In the genomic region with DNA sequence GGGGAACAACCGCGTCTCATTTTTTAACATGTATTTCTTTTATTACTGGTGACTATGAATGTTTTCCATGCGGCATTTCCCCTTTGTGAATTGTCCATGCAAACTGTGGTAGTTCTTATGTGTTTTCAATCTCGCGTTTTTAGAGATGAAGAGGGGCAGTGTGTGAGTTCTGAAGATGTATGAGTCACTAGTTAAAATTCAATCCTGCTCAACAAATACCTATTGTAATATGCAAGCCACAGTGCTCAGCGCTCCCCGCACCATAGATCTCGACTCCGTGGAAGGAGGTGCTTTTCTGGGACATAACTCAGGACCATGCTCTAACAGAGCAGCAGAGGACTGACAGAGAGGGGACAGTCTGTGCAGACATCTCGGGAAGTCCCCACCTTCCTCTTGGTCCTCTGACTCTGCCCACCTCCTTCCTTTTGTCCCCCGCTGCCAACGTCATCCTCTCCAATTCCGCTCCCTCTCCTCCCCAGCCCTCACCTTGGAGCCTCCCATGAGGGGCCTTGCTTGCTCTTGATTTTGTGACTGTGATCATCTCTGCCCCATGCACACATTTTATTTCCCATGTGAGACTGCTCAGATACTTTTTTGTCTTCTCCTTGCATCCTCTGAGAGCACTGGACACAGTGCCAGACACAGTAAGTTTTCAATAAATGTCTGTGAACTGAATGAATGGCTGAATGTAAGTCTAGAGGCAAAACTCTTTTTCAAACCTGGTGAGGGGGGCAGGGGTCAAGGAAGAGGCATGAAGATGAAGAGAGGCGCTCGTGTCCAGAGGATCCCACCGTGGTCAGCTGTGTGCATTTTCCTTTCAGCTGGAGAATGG, we compare ENCODE assay signal across 1 cellular context.
TF ChIP-seq lines count a peak whose summit lies in the region.

No MANE protein-coding gene starts in this region.

TF ChIP-seq in HepG2, 621 proteins besides CTCF, POLR2A, EP300 and RAD21 (continued from another document and continues in another):
- no peak for TF ChIP-seq ZBTB40 (IDR thresholded peaks at IDR 0.05)
- peak; percentile 53; the same call in 1 of the 2 replicates for TF ChIP-seq ZBTB40 (CRISPR knock-in tag; IDR thresholded peaks at IDR 0.05)
- no peak for TF ChIP-seq LCORL (IDR thresholded peaks at IDR 0.05)
- TF ChIP-seq LCORL (CRISPR knock-in tag; IDR thresholded peaks at IDR 0.05), result peak; percentile 85
- no peak for TF ChIP-seq PRMT3 (CRISPR knock-in tag; IDR thresholded peaks at IDR 0.05; ENCODE audit: borderline replicate concordance, low read depth)
- TF ChIP-seq, protein P1, sequence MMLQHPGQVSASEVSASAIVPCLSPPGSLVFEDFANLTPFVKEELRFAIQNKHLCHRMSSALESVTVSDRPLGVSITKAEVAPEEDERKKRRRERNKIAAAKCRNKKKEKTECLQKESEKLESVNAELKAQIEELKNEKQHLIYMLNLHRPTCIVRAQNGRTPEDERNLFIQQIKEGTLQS (CRISPR knock-in tag; IDR thresholded peaks at IDR 0.05), result peak; percentile 68; the same call in 1 of the 2 replicates
- peak; percentile 42 for TF ChIP-seq ZNF580 (CRISPR knock-in tag; IDR thresholded peaks at IDR 0.05; ENCODE audit: borderline replicate concordance, low read depth)
- TF ChIP-seq SMARCE1 (IDR thresholded peaks at IDR 0.05; ENCODE audit: borderline replicate concordance), result no peak
- TF ChIP-seq REPIN1 (CRISPR knock-in tag; IDR thresholded peaks at IDR 0.05; ENCODE audit: borderline replicate concordance, low read depth), result 0 out of 2 replicates have a peak, but pooled peaks have one; percentile 34
- no peak for TF ChIP-seq THAP9 (CRISPR knock-in tag; IDR thresholded peaks at IDR 0.05; ENCODE audit: borderline replicate concordance)
- TF ChIP-seq DNMT3B (CRISPR knock-in tag; conservative IDR thresholded peaks at IDR 0.05), result peak; percentile 57; the same call in 1 of the 2 replicates
- no peak for TF ChIP-seq ZNF44 (CRISPR knock-in tag; IDR thresholded peaks at IDR 0.05)
- TF ChIP-seq NRL (CRISPR knock-in tag; IDR thresholded peaks at IDR 0.05; ENCODE audit: borderline replicate concordance), result no peak; the same call in 1 of the 2 replicates
- TF ChIP-seq FOXC1 (CRISPR knock-in tag; IDR thresholded peaks at IDR 0.05; ENCODE audit: borderline replicate concordance), result 0 out of 2 replicates have a peak, but pooled peaks have one; percentile 50
- TF ChIP-seq, protein P2, sequence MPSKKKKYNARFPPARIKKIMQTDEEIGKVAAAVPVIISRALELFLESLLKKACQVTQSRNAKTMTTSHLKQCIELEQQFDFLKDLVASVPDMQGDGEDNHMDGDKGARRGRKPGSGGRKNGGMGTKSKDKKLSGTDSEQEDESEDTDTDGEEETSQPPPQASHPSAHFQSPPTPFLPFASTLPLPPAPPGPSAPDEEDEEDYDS (CRISPR knock-in tag; IDR thresholded peaks at IDR 0.05), result peak; percentile 97
- peak; percentile 78 for TF ChIP-seq POGZ (CRISPR knock-in tag; IDR thresholded peaks at IDR 0.05)
- 0 out of 2 replicates have a peak, but pooled peaks have one; percentile 56 for TF ChIP-seq EED (CRISPR knock-in tag; IDR thresholded peaks at IDR 0.05)
- TF ChIP-seq NR1H2 (CRISPR knock-in tag; IDR thresholded peaks at IDR 0.05; ENCODE audit: borderline replicate concordance, low read depth), result no peak
- 0 out of 2 replicates have a peak, but pooled peaks have one; percentile 53 for TF ChIP-seq MIXL1 (CRISPR knock-in tag; IDR thresholded peaks at IDR 0.05)
- TF ChIP-seq, protein P3, sequence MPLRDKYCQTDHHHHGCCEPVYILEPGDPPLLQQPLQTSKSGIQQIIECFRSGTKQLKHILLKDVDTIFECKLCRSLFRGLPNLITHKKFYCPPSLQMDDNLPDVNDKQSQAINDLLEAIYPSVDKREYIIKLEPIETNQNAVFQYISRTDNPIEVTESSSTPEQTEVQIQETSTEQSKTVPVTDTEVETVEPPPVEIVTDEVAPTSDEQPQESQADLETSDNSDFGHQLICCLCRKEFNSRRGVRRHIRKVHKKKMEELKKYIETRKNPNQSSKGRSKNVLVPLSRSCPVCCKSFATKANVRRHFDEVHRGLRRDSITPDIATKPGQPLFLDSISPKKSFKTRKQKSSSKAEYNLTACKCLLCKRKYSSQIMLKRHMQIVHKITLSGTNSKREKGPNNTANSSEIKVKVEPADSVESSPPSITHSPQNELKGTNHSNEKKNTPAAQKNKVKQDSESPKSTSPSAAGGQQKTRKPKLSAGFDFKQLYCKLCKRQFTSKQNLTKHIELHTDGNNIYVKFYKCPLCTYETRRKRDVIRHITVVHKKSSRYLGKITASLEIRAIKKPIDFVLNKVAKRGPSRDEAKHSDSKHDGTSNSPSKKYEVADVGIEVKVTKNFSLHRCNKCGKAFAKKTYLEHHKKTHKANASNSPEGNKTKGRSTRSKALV (CRISPR knock-in tag; IDR thresholded peaks at IDR 0.05), result no peak
- TF ChIP-seq ZBTB1 (CRISPR knock-in tag; IDR thresholded peaks at IDR 0.05; ENCODE audit: borderline replicate concordance), result no peak
- peak; percentile 94 for TF ChIP-seq POLR2G (IDR thresholded peaks at IDR 0.05; ENCODE audit: low read depth, low read length)
- TF ChIP-seq MED13 (CRISPR knock-in tag; IDR thresholded peaks at IDR 0.05), result no peak
- TF ChIP-seq, protein P4, sequence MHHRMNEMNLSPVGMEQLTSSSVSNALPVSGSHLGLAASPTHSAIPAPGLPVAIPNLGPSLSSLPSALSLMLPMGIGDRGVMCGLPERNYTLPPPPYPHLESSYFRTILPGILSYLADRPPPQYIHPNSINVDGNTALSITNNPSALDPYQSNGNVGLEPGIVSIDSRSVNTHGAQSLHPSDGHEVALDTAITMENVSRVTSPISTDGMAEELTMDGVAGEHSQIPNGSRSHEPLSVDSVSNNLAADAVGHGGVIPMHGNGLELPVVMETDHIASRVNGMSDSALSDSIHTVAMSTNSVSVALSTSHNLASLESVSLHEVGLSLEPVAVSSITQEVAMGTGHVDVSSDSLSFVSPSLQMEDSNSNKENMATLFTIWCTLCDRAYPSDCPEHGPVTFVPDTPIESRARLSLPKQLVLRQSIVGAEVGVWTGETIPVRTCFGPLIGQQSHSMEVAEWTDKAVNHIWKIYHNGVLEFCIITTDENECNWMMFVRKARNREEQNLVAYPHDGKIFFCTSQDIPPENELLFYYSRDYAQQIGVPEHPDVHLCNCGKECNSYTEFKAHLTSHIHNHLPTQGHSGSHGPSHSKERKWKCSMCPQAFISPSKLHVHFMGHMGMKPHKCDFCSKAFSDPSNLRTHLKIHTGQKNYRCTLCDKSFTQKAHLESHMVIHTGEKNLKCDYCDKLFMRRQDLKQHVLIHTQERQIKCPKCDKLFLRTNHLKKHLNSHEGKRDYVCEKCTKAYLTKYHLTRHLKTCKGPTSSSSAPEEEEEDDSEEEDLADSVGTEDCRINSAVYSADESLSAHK (CRISPR knock-in tag; IDR thresholded peaks at IDR 0.05; ENCODE audit: borderline replicate concordance), result no peak
- TF ChIP-seq ZNF263 (CRISPR knock-in tag; IDR thresholded peaks at IDR 0.05), result peak; percentile 62; the same call in 1 of the 2 replicates
- peak; percentile 69; the same call in 1 of the 2 replicates for TF ChIP-seq ELF4 (CRISPR knock-in tag; IDR thresholded peaks at IDR 0.05; ENCODE audit: borderline replicate concordance)
- peak; percentile 44; the same call in 1 of the 2 replicates for TF ChIP-seq DR1 (CRISPR knock-in tag; IDR thresholded peaks at IDR 0.05)
- no peak for TF ChIP-seq ARNT (IDR thresholded peaks at IDR 0.05)
- TF ChIP-seq, protein P5, sequence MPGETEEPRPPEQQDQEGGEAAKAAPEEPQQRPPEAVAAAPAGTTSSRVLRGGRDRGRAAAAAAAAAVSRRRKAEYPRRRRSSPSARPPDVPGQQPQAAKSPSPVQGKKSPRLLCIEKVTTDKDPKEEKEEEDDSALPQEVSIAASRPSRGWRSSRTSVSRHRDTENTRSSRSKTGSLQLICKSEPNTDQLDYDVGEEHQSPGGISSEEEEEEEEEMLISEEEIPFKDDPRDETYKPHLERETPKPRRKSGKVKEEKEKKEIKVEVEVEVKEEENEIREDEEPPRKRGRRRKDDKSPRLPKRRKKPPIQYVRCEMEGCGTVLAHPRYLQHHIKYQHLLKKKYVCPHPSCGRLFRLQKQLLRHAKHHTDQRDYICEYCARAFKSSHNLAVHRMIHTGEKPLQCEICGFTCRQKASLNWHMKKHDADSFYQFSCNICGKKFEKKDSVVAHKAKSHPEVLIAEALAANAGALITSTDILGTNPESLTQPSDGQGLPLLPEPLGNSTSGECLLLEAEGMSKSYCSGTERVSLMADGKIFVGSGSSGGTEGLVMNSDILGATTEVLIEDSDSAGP (CRISPR knock-in tag; IDR thresholded peaks at IDR 0.05; ENCODE audit: borderline replicate concordance), result peak; percentile 80
- TF ChIP-seq ZNF749 (CRISPR knock-in tag; IDR thresholded peaks at IDR 0.05; ENCODE audit: borderline replicate concordance), result 0 out of 2 replicates have a peak, but pooled peaks have one; percentile 25
